Comparison of ENCODE assay signal across 8 cellular contexts in genomic region chrX:130902446-130902782, GRCh38. TPM values are rescaled to one million over a fixed set of nuclear protein-coding genes. Genes with fewer than 3 reads are reported as not detected.
DNase-seq lines count a peak whose midpoint lies in the region; ATAC-seq and TF ChIP-seq lines count a peak whose summit lies in the region.

No MANE protein-coding gene starts in this region.

- peak overlapping the region; percentile 55 for H3K9ac ChIP-seq in iPS-15b (ENCODE audit: low read depth, low read length)

- DNase-seq in NCI-H2171 treated with DMSO at 0.1 percent for 48 hours (lab: John Stamatoyannopoulos, UW): peak; percentile 34
- no peak for DNase-seq in NCI-H2171 (lab: John Stamatoyannopoulos, UW)
- no peak for DNase-seq in WTC11 (ENCODE audit: low spot score)
- DNase-seq in substantia nigra (lab: John Stamatoyannopoulos, UW): peak in 1 of 49 donors; percentile 17
- no peak for DNase-seq in activated CD4-positive, alpha-beta T cell treated with anti-CD3 and anti-CD28 coated beads for 4 hours

- POLR2A ChIA-PET in WTC11 (lab: Charles Lee): interaction anchor here (0.6 kb wide), 1 partner anchor 295 kb away, joined by 4 read pairs; no protein-coding TSS in a partner anchor

- no peak overlapping the region for H3K4me3 Mint-ChIP-seq in WTC11

- H3K4me1 Mint-ChIP-seq in WTC11: peaks cover 5% of the 10 kb centered on the region; the same call in 1 of the 2 replicates

- no peaks in the 10 kb centered on the region for H3K36me3 ChIP-seq in iPS-15b (ENCODE audit: control insufficient read depth, insufficient read depth, low read length)

- no peaks in the 10 kb centered on the region for H3K9me3 ChIP-seq in iPS-15b (ENCODE audit: control insufficient read depth, insufficient read depth, low read length)

- CTCF ChIA-PET in WTC11 (lab: Charles Lee): interaction anchor here (0.7 to 1.8 kb wide), 3 partner anchors 14 to 346 kb away, joined by 3 to 11 read pairs (median 9); no protein-coding TSS in a partner anchor

- H3K9me3 Mint-ChIP-seq in WTC11: no peaks in the 10 kb centered on the region

- peak overlapping the region; percentile 89 for H3K27ac Mint-ChIP-seq in WTC11

- no peak for TF ChIP-seq CTCF in WTC11 (IDR thresholded peaks at IDR 0.05)

- H3K4me3 ChIP-seq in iPS-15b (ENCODE audit: low read depth, low read length): peak overlapping the region; percentile 87

- no peaks in the 10 kb centered on the region for H3K36me3 Mint-ChIP-seq in WTC11

- H3K27me3 Mint-ChIP-seq in WTC11 (ENCODE audit: low read depth): peaks cover 4% of the 10 kb centered on the region

- peak overlapping the region; percentile 88 for H3K27ac ChIP-seq in substantia nigra (ENCODE audit: low read depth, low read length, poor library complexity, severe bottlenecking)

- ATAC-seq in WTC11 (no peak), GM21529 (IDR thresholded peaks at IDR 0.05; ENCODE audit: unreplicated experiment) (no peak), HG03565 (IDR thresholded peaks at IDR 0.05; ENCODE audit: unreplicated experiment) (no peak)

- H3K4me1 ChIP-seq in iPS-15b (ENCODE audit: control insufficient read depth, insufficient read depth, low read length): no peaks in the 10 kb centered on the region

- no peaks in the 10 kb centered on the region for H3K27me3 ChIP-seq in iPS-15b (ENCODE audit: control insufficient read depth, insufficient read depth, low read length)

TF ChIP-seq in WTC11, 78 proteins besides CTCF, POLR2A, EP300 and RAD21:
- TF ChIP-seq ZNF512 (CRISPR knock-in tag; IDR thresholded peaks at IDR 0.05; ENCODE audit: borderline replicate concordance) (no peak), MYBL2 (CRISPR knock-in tag; IDR thresholded peaks at IDR 0.05) (no peak), USF1 (CRISPR knock-in tag; IDR thresholded peaks at IDR 0.05) (no peak), ZNF263 (CRISPR knock-in tag; IDR thresholded peaks at IDR 0.05; ENCODE audit: low read depth) (no peak), KAT7 (CRISPR knock-in tag; IDR thresholded peaks at IDR 0.05; ENCODE audit: borderline replicate concordance) (no peak), ZMAT4 (CRISPR knock-in tag; IDR thresholded peaks at IDR 0.05) (no peak), EMX1 (CRISPR knock-in tag; IDR thresholded peaks at IDR 0.05) (no peak), MLX (CRISPR knock-in tag; IDR thresholded peaks at IDR 0.05) (no peak), ERG (CRISPR knock-in tag; IDR thresholded peaks at IDR 0.05) (no peak), ZNF121 (CRISPR knock-in tag; IDR thresholded peaks at IDR 0.05) (no peak), MXD4 (CRISPR knock-in tag; IDR thresholded peaks at IDR 0.05; ENCODE audit: borderline replicate concordance) (no peak), NFYB (CRISPR knock-in tag; conservative IDR thresholded peaks at IDR 0.05; ENCODE audit: low read depth) (no peak), ZNF416 (CRISPR knock-in tag; IDR thresholded peaks at IDR 0.05) (no peak), ZNF232 (CRISPR knock-in tag; IDR thresholded peaks at IDR 0.05) (no peak)
TF ChIP-seq in WTC11: peak in this region for 0.

RNA-seq across cellular contexts. Expression of gene ENOX2, which starts 0.6 kb away (rescaled TPM):
- total RNA-seq in WTC11 (2021): 9.5 to 13.8 TPM (median 11.7 TPM) in 3 replicates
